17 cellular contexts compared by ENCODE assay signal in the genomic region with DNA sequence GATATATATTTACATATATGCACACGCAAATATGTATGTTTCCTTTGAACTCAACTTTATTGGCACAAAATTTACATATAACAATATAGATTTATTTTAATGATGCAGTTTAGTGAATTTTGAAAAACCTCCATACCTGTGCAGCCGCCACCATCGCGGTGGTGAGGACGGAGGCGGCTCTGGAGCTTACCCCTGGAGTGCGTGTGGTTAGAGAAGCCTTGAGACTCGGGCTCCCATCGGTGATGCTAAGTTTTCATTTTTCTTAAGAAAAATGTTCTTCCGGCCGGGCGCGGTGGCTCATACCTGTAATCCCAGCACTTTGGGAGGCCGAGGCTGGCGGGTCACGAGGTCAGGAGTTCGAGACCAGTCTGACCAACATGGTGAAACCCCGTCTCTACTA. TPM values are rescaled to one million over a fixed set of nuclear protein-coding genes. Genes with fewer than 3 reads are reported as not detected.
DNase-seq lines count a peak whose midpoint lies in the region; ATAC-seq, FAIRE-seq and TF ChIP-seq lines count a peak whose summit lies in the region.
"Had no signal": no experiment of that assay in that cellular context is flagged by ENCODE, and none has a peak within 500 bp of the region (broad histone marks: within the 10 kb centered on the region; RNA-seq: fewer than 3 reads in every experiment).

No MANE protein-coding gene starts in this region.

- BruUV-seq in Caco-2 (replicated peaks; lab: Mats Ljungman, UMichigan), result no TSS peak

- no peaks in the 10 kb centered on the region for H3K79me2 ChIP-seq in keratinocyte (ENCODE audit: control insufficient read depth, insufficient read depth, low read length)

- H3K36me3 ChIP-seq in Caco-2 (ENCODE audit: control insufficient read depth, insufficient read depth, low read length) (no peaks in the 10 kb centered on the region), NT2/D1 (ENCODE audit: insufficient read depth, insufficient read length, low read length) (no peaks in the 10 kb centered on the region), keratinocyte (ENCODE audit: control insufficient read depth in 2 of 2, extremely low read depth in 1 of 2, insufficient read depth in 2 of 2, low read length in 2 of 2) (no peaks in the 10 kb centered on the region)
- H3K36me3 ChIP-seq: right atrium auricular region had no signal

- H3K36me3 Mint-ChIP-seq in Caco-2 (ENCODE audit: insufficient read depth, unreplicated experiment), result peaks cover 5% of the 10 kb centered on the region
- no peaks in the 10 kb centered on the region for H3K36me3 Mint-ChIP-seq in progenitor cell of endocrine pancreas (ENCODE audit: insufficient read depth)

- peak overlapping the region; percentile 64 for H3K4me3 Mint-ChIP-seq in Caco-2 (ENCODE audit: unreplicated experiment)
- H3K4me3 Mint-ChIP-seq in progenitor cell of endocrine pancreas (ENCODE audit: low read depth), result peak overlapping the region; percentile 17

- POLR2A ChIA-PET in Caco-2 (lab: Charles Lee), result interaction anchor here (0.6 kb wide), 1 partner anchor 19 kb away, joined by 4 read pairs; no protein-coding TSS in a partner anchor

- peak in 1 of 2 experiments; percentile 18 for DNase-seq in Caco-2
- no peak for DNase-seq in NT2/D1 (ENCODE audit: low read depth, low spot score)
- DNase-seq in keratinocyte (ENCODE audit: low read depth, low spot score), result no peak
- no peak for DNase-seq in progenitor cell of endocrine pancreas (ENCODE audit: low spot score, unreplicated experiment)
- DNase-seq: activated CD4-positive, alpha-beta memory T cell treated with anti-CD3 and anti-CD28 coated beads, Interleukin-2, amount 10 ng/mL, durations not matched to agents 7 days and 5 days; activated naive CD4-positive, alpha-beta T cell treated with anti-CD3 and anti-CD28 coated beads, Interleukin-2, amount 50 U/mL, for 16 hours; hippocampal formation; mesenchymal stem cell; NCI-H1694; NCI-H524 treated with DMSO at 0.1 percent for 48 hours; stimulated activated CD4-positive, alpha-beta T cell treated with anti-CD3 and anti-CD28 coated beads, Interleukin-4, amount 100 ng/mL, for 4 hours had no signal

- no peaks in the 10 kb centered on the region for H3K9me1 ChIP-seq in keratinocyte (ENCODE audit: control insufficient read depth, extremely low read depth, insufficient read depth, low read length)

- H2AFZ ChIP-seq in keratinocyte (ENCODE audit: control insufficient read depth, low read length), result no peak overlapping the region

- H3K27ac Mint-ChIP-seq in Caco-2 (ENCODE audit: unreplicated experiment), result no peak overlapping the region
- H3K27ac Mint-ChIP-seq in progenitor cell of endocrine pancreas, result no peak overlapping the region
- H3K27ac Mint-ChIP-seq: activated CD4-positive, alpha-beta memory T cell treated with anti-CD3 and anti-CD28 coated beads, Interleukin-2, amount 10 ng/mL, durations not matched to agents 7 days and 5 days; stimulated activated naive CD8-positive, alpha-beta T cell treated with anti-CD3 and anti-CD28 coated beads, Interleukin-15, Interleukin-2, amounts not matched to agents 100 ng/mL and 50 ng/mL, for 24 hours had no signal

- no peaks in the 10 kb centered on the region for H4K20me1 ChIP-seq in keratinocyte (ENCODE audit: control insufficient read depth, extremely low read depth, insufficient read depth, low read length)

- no peak for TF ChIP-seq CTCF in Caco-2 (IDR thresholded peaks at IDR 0.05; ENCODE audit: insufficient read depth in 1 of 2, low read depth in 1 of 2, low read length in 1 of 2, severe bottlenecking in 1 of 2, unreplicated experiment in 1 of 2)
- TF ChIP-seq CTCF in keratinocyte (optimal IDR thresholded peaks at IDR 0.05 in 1 of 3, IDR thresholded peaks at IDR 0.05 in 1 of 3, conservative IDR thresholded peaks at IDR 0.05 in 1 of 3; ENCODE audit: extremely low read depth in 1 of 3, insufficient read depth in 2 of 3, low read length in 3 of 3), result no peak
- TF ChIP-seq CTCF in progenitor cell of endocrine pancreas (IDR thresholded peaks at IDR 0.05; ENCODE audit: unreplicated experiment), result no peak

- peak overlapping the region; percentile 76 for H3K4me2 ChIP-seq in keratinocyte (ENCODE audit: control insufficient read depth, extremely low read depth, insufficient read depth, low read depth, low read length)

- no peaks in the 10 kb centered on the region for H3K9me3 ChIP-seq in Caco-2
- H3K9me3 ChIP-seq in NT2/D1 (ENCODE audit: insufficient read depth, low read length), result no peaks in the 10 kb centered on the region
- no peaks in the 10 kb centered on the region for H3K9me3 ChIP-seq in keratinocyte (ENCODE audit: control insufficient read depth, low read depth, low read length)
- H3K9me3 ChIP-seq: right atrium auricular region had no signal

- intact Hi-C loops in Caco-2 (cut with micrococcal nuclease; ENCODE audit: unreplicated experiment), result loop anchor here (2.0 kb wide), 1 partner anchor 38 kb away; no protein-coding TSS in a partner anchor

- H3K4me1 Mint-ChIP-seq in Caco-2 (ENCODE audit: low read depth, unreplicated experiment), result peaks cover 6% of the 10 kb centered on the region
- H3K4me1 Mint-ChIP-seq in progenitor cell of endocrine pancreas (ENCODE audit: low read depth), result peaks cover 1% of the 10 kb centered on the region

- FAIRE-seq in keratinocyte (lab: Jason Lieb, UNC), result no peak
- FAIRE-seq: K562 had no signal

- H3K9me3 Mint-ChIP-seq in Caco-2 (ENCODE audit: unreplicated experiment), result no peaks in the 10 kb centered on the region
- H3K9me3 Mint-ChIP-seq in progenitor cell of endocrine pancreas (ENCODE audit: low read depth), result no peaks in the 10 kb centered on the region
- H3K9me3 Mint-ChIP-seq: activated CD4-positive, alpha-beta memory T cell treated with anti-CD3 and anti-CD28 coated beads, Interleukin-2, amount 10 ng/mL, durations not matched to agents 7 days and 5 days; stimulated activated naive CD8-positive, alpha-beta T cell treated with anti-CD3 and anti-CD28 coated beads, Interleukin-15, Interleukin-2, amounts not matched to agents 100 ng/mL and 50 ng/mL, for 24 hours had no signal

- H3K4me1 ChIP-seq in Caco-2 (no peaks in the 10 kb centered on the region), NT2/D1 (ENCODE audit: insufficient read depth, insufficient read length) (no peaks in the 10 kb centered on the region), keratinocyte (ENCODE audit: control insufficient read depth, extremely low read depth, insufficient read depth, low read length) (peaks cover 11% of the 10 kb centered on the region)

- H3K27me3 Mint-ChIP-seq in Caco-2 (ENCODE audit: insufficient read depth, unreplicated experiment), result peaks cover 3% of the 10 kb centered on the region
- peaks cover 12% of the 10 kb centered on the region for H3K27me3 Mint-ChIP-seq in progenitor cell of endocrine pancreas

- dilution Hi-C loops in keratinocyte (cut with MboI; ENCODE audit: extremely low pct_ligation_motif_present, low sequenced_read_pairs), result no loop called here

- no peaks in the 10 kb centered on the region for H3K27me3 ChIP-seq in Caco-2 (replicated peaks; ENCODE audit: control insufficient read depth, insufficient read depth, low read length)
- H3K27me3 ChIP-seq in NT2/D1 (ENCODE audit: insufficient read depth, insufficient read length), result peaks cover 17% of the 10 kb centered on the region
- peaks cover 19% of the 10 kb centered on the region for H3K27me3 ChIP-seq in keratinocyte (ENCODE audit: control insufficient read depth, extremely low read depth, insufficient read depth, low read length)
- H3K27me3 ChIP-seq: right atrium auricular region had no signal

- H3K4me3 ChIP-seq in Caco-2 (ENCODE audit: low read depth, low read length) (peak overlapping the region; percentile 81), NT2/D1 (ENCODE audit: insufficient read length, low read depth) (peak overlapping the region; percentile 51), keratinocyte (ENCODE audit: control insufficient read depth in 2 of 3, extremely low read depth in 1 of 3, insufficient read depth in 2 of 3, low read depth in 1 of 3, low read length in 3 of 3) (no peak overlapping the region)
- H3K4me3 ChIP-seq: K562 had no signal

- CTCF ChIA-PET in Caco-2 (lab: Charles Lee), result interaction anchor here (0.7 to 1.9 kb wide), 4 partner anchors 10 to 87 kb away, joined by 3 to 11 read pairs (median 8); partner anchors contain the start of gene GJA3

- H3K9ac ChIP-seq in NT2/D1 (ENCODE audit: insufficient read length, low read depth) (no peak overlapping the region), keratinocyte (ENCODE audit: control insufficient read depth, extremely low read depth, insufficient read depth, low read length) (no peak overlapping the region)

- H3K27ac ChIP-seq in keratinocyte (ENCODE audit: control insufficient read depth, insufficient read depth, low read length), result no peak overlapping the region

- ATAC-seq in HG02642 (IDR thresholded peaks at IDR 0.05; ENCODE audit: poor library complexity, unreplicated experiment) (no peak), GM19452 (IDR thresholded peaks at IDR 0.05; ENCODE audit: unreplicated experiment) (no peak), GM21360 (IDR thresholded peaks at IDR 0.05; ENCODE audit: unreplicated experiment) (no peak)
- ATAC-seq: K562 had no signal

RNA-seq across cellular contexts. Expression of gene GJA3, which starts 31.8 kb away (rescaled TPM):
- 0.09 and 0.11 TPM in 2 replicates for total RNA-seq in Caco-2 (2022)
- 0.07 to 0.13 TPM (median 0.09 TPM) in 3 replicates for polyA plus RNA-seq in keratinocyte
- 0.10 TPM for polyA plus RNA-seq in keratinocyte (2011; ENCODE audit: low read depth)
- polyA plus RNA-seq in keratinocyte (2011; cell fraction: cytosol; rRNA removed), result 0.10 and 0.11 TPM in 2 replicates
- 0.21 and 0.22 TPM in 2 replicates for polyA plus RNA-seq in keratinocyte (2011; cell fraction: nucleus; rRNA removed)
- 0.13 and 0.17 TPM in 2 replicates for polyA plus RNA-seq in keratinocyte (2012; ENCODE audit: low replicate concordance)
- 0.10 to 0.13 TPM in 2 of 3 replicates, not detected in the other for polyA minus RNA-seq in keratinocyte
- polyA minus RNA-seq in keratinocyte (2011; cell fraction: cytosol; rRNA and poly(A)+ RNA removed), result not detected
- polyA minus RNA-seq in keratinocyte (2011; cell fraction: nucleus; rRNA and poly(A)+ RNA removed), result 0.21 and 0.23 TPM in 2 replicates
- 0.04 and 0.12 TPM in 2 replicates for total RNA-seq in progenitor cell of endocrine pancreas

Comparison
In these comparisons a context has a peak if more than half of its experiments do, and no peak if none do; other contexts are left out.
1. H3K4me3 ChIP-seq: peak in Caco-2 (single experiment) and NT2/D1 (single experiment); none in keratinocyte (0 of 3).